Comparison of ENCODE assay signal across 30 cellular contexts in the genomic region with DNA sequence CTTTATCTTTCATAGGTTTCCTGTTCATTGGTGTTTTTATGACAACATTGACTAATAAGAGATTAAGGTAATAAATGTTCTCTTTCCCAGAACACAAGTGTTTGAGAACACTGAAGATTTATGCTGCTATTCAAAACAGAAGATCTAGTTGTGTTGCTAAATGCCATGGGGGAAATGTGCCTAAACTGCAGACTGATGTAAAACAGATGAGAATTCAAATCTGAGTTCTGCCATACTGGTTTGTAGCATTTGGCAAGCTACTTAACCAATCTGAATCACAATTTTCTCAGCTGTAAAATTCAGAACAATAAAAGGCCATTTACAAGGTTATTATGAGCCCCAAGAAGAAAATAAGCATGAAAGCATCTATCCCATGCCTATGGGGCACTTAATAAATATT. TPM values are rescaled to one million over a fixed set of nuclear protein-coding genes. Genes with fewer than 3 reads are reported as not detected.
DNase-seq lines count a peak whose midpoint lies in the region; ATAC-seq, FAIRE-seq and TF ChIP-seq lines count a peak whose summit lies in the region.
"Had no signal": no experiment of that assay in that cellular context is flagged by ENCODE, and none has a peak within 500 bp of the region (broad histone marks: within the 10 kb centered on the region; RNA-seq: fewer than 3 reads in every experiment).

No MANE protein-coding gene starts in this region.

- FAIRE-seq in small intestine (lab: Jason Lieb, UNC) = no peak
- FAIRE-seq: GM18507, H1, K562 had no signal

- no peaks in the 10 kb centered on the region for H3K36me3 ChIP-seq in small intestine (ENCODE audit: control insufficient read depth in 2 of 2, insufficient read depth in 2 of 2, low read length in 2 of 2)
- H3K36me3 ChIP-seq: brain microvascular endothelial cell, MG63, thyroid gland had no signal

- no peak overlapping the region for H3K4me3 ChIP-seq in small intestine (ENCODE audit: low read depth in 1 of 2, low read length in 2 of 2)
- H3K4me3 ChIP-seq: K562, MG63, thyroid gland had no signal

- ATAC-seq in activated CD4-positive, CD25-positive, alpha-beta regulatory T cell treated with anti-CD3 and anti-CD28 coated beads, Interleukin-2, amount 50 U/mL, for 24 hours = no peak
- ATAC-seq in GM18870 (IDR thresholded peaks at IDR 0.05; ENCODE audit: unreplicated experiment) (no peak), HG03039 (IDR thresholded peaks at IDR 0.05; ENCODE audit: unreplicated experiment) (no peak)
- ATAC-seq: esophagus mucosa; K562; left lobe of liver; naive thymus-derived CD8-positive, alpha-beta T cell; WTC11 had no signal

- H3K27me3 ChIP-seq in small intestine (ENCODE audit: control insufficient read depth in 2 of 2, insufficient read depth in 2 of 2, low read length in 2 of 2) = no peaks in the 10 kb centered on the region
- H3K27me3 ChIP-seq: brain microvascular endothelial cell, MG63, thyroid gland had no signal

- no peaks in the 10 kb centered on the region for H3K9me3 ChIP-seq in small intestine (ENCODE audit: control insufficient read depth, low read depth)
- H3K9me3 ChIP-seq: MG63, thyroid gland had no signal

- DNase-seq in GM03348 (ENCODE audit: low spot score) (peak; percentile 20), amniotic epithelial cell (ENCODE audit: low read depth) (peak; percentile 68), fibroblast of peridontal ligament (ENCODE audit: extremely low read depth) (peak; percentile 73), small intestine (peak; percentile 14), GM13976 (ENCODE audit: low spot score) (no peak)
- DNase-seq: activated CD4-positive, alpha-beta memory T cell treated with anti-CD3 and anti-CD28 coated beads for 36 hours; activated CD8-positive, alpha-beta memory T cell treated with anti-CD3 and anti-CD28 coated beads, Interleukin-2, amount 50 U/mL, for 48 hours; brain microvascular endothelial cell; CD4-positive, alpha-beta memory T cell; effector memory CD4-positive, alpha-beta T cell; hippocampal formation; immature natural killer cell; MG63; naive thymus-derived CD8-positive, alpha-beta T cell; NCI-H1417 treated with DMSO at 0.1 percent for 48 hours; SHP77 treated with DMSO at 0.1 percent for 48 hours; stimulated activated CD4-positive, alpha-beta T cell treated with anti-CD3 and anti-CD28 coated beads, Interleukin-12 subunit alpha, Interleukin-12 subunit beta, amount 100 ng/mL, for 4 hours; stimulated activated naive CD4-positive, alpha-beta T cell treated with Interleukin-2 at 50 U/mL for 16 hours; SW 1271; T1000; thyroid gland had no signal

- TF ChIP-seq CTCF in GM13976 (IDR thresholded peaks at IDR 0.05; ENCODE audit: borderline replicate concordance, control extremely low read depth, extremely low read depth, insufficient read depth, missing control alignments) = no peak

- no peaks in the 10 kb centered on the region for H3K4me1 ChIP-seq in small intestine (ENCODE audit: control insufficient read depth in 2 of 2, insufficient read depth in 1 of 2, low read depth in 1 of 2, low read length in 1 of 2)

- H3K27ac ChIP-seq in small intestine (ENCODE audit: low read depth in 1 of 2, low read length in 1 of 2) = no peak overlapping the region
- H3K27ac ChIP-seq: brain microvascular endothelial cell had no signal

- in situ Hi-C loops in GM13976 (cut with MboI; ENCODE audit: low sequenced_read_pairs, unreplicated experiment) = no loop called here

RNA-seq across cellular contexts. Expression of gene SLC10A6, which starts 2.3 kb away (rescaled TPM):
- polyA plus RNA-seq in small intestine = 1 to 10 TPM in 1 of 3 donors, not detected in 2; 1.1 TPM
- polyA plus RNA-seq: CD4-positive, alpha-beta memory T cell; H1; immature natural killer cell; K562; naive thymus-derived CD8-positive, alpha-beta T cell had no signal

RNA-seq across cellular contexts. Expression of gene C4orf36, which starts 45.3 kb away (rescaled TPM):
- polyA plus RNA-seq in small intestine = under 1 TPM in 2 of 3 donors, not detected in 1; 0.46 to 0.54 TPM
- polyA plus RNA-seq: CD4-positive, alpha-beta memory T cell; naive thymus-derived CD8-positive, alpha-beta T cell had no signal
